ENCODE assay signal across 2 cellular contexts in genomic region chr1:56188855-56189254, GRCh38.
TF ChIP-seq lines count a peak whose summit lies in the region.

No MANE protein-coding gene starts in this region.

TF ChIP-seq in GM23338, 12 proteins besides CTCF, POLR2A, EP300 and RAD21:
- TF ChIP-seq, protein P1, sequence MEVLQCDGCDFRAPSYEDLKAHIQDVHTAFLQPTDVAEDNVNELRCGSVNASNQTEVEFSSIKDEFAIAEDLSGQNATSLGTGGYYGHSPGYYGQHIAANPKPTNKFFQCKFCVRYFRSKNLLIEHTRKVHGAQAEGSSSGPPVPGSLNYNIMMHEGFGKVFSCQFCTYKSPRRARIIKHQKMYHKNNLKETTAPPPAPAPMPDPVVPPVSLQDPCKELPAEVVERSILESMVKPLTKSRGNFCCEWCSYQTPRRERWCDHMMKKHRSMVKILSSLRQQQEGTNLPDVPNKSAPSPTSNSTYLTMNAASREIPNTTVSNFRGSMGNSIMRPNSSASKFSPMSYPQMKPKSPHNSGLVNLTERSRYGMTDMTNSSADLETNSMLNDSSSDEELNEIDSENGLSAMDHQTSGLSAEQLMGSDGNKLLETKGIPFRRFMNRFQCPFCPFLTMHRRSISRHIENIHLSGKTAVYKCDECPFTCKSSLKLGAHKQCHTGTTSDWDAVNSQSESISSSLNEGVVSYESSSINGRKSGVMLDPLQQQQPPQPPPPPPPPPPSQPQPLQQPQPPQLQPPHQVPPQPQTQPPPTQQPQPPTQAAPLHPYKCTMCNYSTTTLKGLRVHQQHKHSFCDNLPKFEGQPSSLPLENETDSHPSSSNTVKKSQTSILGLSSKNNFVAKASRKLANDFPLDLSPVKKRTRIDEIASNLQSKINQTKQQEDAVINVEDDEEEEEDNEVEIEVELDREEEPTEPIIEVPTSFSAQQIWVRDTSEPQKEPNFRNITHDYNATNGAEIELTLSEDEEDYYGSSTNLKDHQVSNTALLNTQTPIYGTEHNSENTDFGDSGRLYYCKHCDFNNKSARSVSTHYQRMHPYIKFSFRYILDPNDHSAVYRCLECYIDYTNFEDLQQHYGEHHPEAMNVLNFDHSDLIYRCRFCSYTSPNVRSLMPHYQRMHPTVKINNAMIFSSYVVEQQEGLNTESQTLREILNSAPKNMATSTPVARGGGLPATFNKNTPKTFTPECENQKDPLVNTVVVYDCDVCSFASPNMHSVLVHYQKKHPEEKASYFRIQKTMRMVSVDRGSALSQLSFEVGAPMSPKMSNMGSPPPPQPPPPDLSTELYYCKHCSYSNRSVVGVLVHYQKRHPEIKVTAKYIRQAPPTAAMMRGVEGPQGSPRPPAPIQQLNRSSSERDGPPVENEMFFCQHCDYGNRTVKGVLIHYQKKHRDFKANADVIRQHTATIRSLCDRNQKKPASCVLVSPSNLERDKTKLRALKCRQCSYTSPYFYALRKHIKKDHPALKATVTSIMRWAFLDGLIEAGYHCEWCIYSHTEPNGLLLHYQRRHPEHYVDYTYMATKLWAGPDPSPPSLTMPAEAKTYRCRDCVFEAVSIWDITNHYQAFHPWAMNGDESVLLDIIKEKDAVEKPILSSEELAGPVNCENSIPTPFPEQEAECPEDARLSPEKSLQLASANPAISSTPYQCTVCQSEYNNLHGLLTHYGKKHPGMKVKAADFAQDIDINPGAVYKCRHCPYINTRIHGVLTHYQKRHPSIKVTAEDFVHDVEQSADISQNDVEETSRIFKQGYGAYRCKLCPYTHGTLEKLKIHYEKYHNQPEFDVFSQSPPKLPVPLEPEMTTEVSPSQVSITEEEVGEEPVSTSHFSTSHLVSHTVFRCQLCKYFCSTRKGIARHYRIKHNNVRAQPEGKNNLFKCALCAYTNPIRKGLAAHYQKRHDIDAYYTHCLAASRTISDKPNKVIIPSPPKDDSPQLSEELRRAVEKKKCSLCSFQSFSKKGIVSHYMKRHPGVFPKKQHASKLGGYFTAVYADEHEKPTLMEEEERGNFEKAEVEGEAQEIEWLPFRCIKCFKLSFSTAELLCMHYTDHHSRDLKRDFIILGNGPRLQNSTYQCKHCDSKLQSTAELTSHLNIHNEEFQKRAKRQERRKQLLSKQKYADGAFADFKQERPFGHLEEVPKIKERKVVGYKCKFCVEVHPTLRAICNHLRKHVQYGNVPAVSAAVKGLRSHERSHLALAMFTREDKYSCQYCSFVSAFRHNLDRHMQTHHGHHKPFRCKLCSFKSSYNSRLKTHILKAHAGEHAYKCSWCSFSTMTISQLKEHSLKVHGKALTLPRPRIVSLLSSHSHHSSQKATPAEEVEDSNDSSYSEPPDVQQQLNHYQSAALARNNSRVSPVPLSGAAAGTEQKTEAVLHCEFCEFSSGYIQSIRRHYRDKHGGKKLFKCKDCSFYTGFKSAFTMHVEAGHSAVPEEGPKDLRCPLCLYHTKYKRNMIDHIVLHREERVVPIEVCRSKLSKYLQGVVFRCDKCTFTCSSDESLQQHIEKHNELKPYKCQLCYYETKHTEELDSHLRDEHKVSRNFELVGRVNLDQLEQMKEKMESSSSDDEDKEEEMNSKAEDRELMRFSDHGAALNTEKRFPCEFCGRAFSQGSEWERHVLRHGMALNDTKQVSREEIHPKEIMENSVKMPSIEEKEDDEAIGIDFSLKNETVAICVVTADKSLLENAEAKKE (CRISPR knock-in tag; IDR thresholded peaks at IDR 0.05): no peak
- TF ChIP-seq NANOG (IDR thresholded peaks at IDR 0.05; ENCODE audit: borderline replicate concordance) (no peak), ZNF331 (CRISPR knock-in tag; IDR thresholded peaks at IDR 0.05; ENCODE audit: low read depth) (no peak), POLR2AphosphoS5 (IDR thresholded peaks at IDR 0.05; ENCODE audit: low read depth) (no peak)

TF ChIP-seq in H1, 55 proteins besides CTCF, POLR2A, EP300 and RAD21:
- TF ChIP-seq NANOG (IDR thresholded peaks at IDR 0.05; ENCODE audit: insufficient read depth, low read depth, low read length, poor library complexity, severe bottlenecking): no peak
- TF ChIP-seq, protein P2, sequence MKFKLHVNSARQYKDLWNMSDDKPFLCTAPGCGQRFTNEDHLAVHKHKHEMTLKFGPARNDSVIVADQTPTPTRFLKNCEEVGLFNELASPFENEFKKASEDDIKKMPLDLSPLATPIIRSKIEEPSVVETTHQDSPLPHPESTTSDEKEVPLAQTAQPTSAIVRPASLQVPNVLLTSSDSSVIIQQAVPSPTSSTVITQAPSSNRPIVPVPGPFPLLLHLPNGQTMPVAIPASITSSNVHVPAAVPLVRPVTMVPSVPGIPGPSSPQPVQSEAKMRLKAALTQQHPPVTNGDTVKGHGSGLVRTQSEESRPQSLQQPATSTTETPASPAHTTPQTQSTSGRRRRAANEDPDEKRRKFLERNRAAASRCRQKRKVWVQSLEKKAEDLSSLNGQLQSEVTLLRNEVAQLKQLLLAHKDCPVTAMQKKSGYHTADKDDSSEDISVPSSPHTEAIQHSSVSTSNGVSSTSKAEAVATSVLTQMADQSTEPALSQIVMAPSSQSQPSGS (IDR thresholded peaks at IDR 0.05; ENCODE audit: low read length): no peak
- TF ChIP-seq, protein P3, sequence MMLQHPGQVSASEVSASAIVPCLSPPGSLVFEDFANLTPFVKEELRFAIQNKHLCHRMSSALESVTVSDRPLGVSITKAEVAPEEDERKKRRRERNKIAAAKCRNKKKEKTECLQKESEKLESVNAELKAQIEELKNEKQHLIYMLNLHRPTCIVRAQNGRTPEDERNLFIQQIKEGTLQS (IDR thresholded peaks at IDR 0.05; ENCODE audit: insufficient read depth, low read depth, low read length): no peak
- no peak for TF ChIP-seq BCL11A (IDR thresholded peaks at IDR 0.05; ENCODE audit: low read depth in 2 of 2, low read length in 2 of 2)
- TF ChIP-seq JUN (IDR thresholded peaks at IDR 0.05; ENCODE audit: low read depth, low read length): no peak
- no peak for TF ChIP-seq HDAC2 (IDR thresholded peaks at IDR 0.05; ENCODE audit: borderline replicate concordance in 1 of 2, low read depth in 2 of 2, low read length in 2 of 2)
- no peak for TF ChIP-seq SIX5 (IDR thresholded peaks at IDR 0.05; ENCODE audit: low read depth, low read length)
- TF ChIP-seq POU5F1 (IDR thresholded peaks at IDR 0.05; ENCODE audit: low read depth, low read length): no peak
